In genomic region chr17:57671546-57672204, GRCh38 we compare ENCODE assay signal across 7 cellular contexts.
DNase-seq lines count a peak whose midpoint lies in the region; FAIRE-seq and TF ChIP-seq lines count a peak whose summit lies in the region.

No MANE protein-coding gene starts in this region.

- TF ChIP-seq POLR2A in GM12891 (IDR thresholded peaks at IDR 0.05; ENCODE audit: low read depth, low read length), result no peak

- FAIRE-seq in GM12891 (lab: Jason Lieb, UNC), result peak; percentile 93
- peak; percentile 88 for FAIRE-seq in HTR-8/SVneo (lab: Jason Lieb, UNC)

- DNase-seq in GM12891 (ENCODE audit: insufficient read length, low spot score) (peak; percentile 83), HTR-8/SVneo (ENCODE audit: insufficient read length, low spot score) (peak; percentile 94), NOMO-1 treated with dmso at 0.1 percent for 144 hours (lab: John Stamatoyannopoulos, UW; ENCODE audit: unreplicated experiment) (peak; percentile 70), epidermal melanocyte (ENCODE audit: insufficient read length, low spot score) (peak; percentile 95), mucosa of gallbladder (ENCODE audit: low spot score) (peak; percentile 64)
- peak; percentile 46 for DNase-seq in activated CD8-positive, alpha-beta memory T cell treated with anti-CD3 and anti-CD28 coated beads, Interleukin-2, amount 50 U/mL, for 24 hours (ENCODE audit: extremely low read depth)
- DNase-seq in stimulated activated CD8-positive, alpha-beta memory T cell treated with anti-CD3 and anti-CD28 coated beads, Interleukin-7, amount 100 ng/mL, for 24 hours (ENCODE audit: low read depth), result peak; percentile 43

TF ChIP-seq in GM12891, 5 proteins besides CTCF, POLR2A, EP300 and RAD21:
- TF ChIP-seq TAF1 (IDR thresholded peaks at IDR 0.05; ENCODE audit: low read depth, low read length) (no peak), POU2F2 (IDR thresholded peaks at IDR 0.05; ENCODE audit: low read depth, low read length) (no peak), POLR2AphosphoS5 (IDR thresholded peaks at IDR 0.05; ENCODE audit: low read depth, low read length) (no peak), SPI1 (IDR thresholded peaks at IDR 0.05; ENCODE audit: low read depth, low read length) (no peak), PAX5 (IDR thresholded peaks at IDR 0.05; ENCODE audit: insufficient read depth, low read length, severe bottlenecking) (no peak)

Comparison
In these comparisons a context has a peak if more than half of its experiments do, and no peak if none do; other contexts are left out.
1. Peak in every context shown above with its lines: DNase-seq.
2. DNase-seq: peak in every context shown above with its lines; median percentile 95 in epidermal melanocyte; 94 in HTR-8/SVneo; 83 in GM12891; 70 in NOMO-1 treated with dmso at 0.1 percent for 144 hours; 64 in mucosa of gallbladder; 46 in activated CD8-positive, alpha-beta memory T cell treated with anti-CD3 and anti-CD28 coated beads, Interleukin-2, amount 50 U/mL, for 24 hours; 43 in stimulated activated CD8-positive, alpha-beta memory T cell treated with anti-CD3 and anti-CD28 coated beads, Interleukin-7, amount 100 ng/mL, for 24 hours.